Comparison of ENCODE assay signal across 3 cellular contexts in the genomic region with DNA sequence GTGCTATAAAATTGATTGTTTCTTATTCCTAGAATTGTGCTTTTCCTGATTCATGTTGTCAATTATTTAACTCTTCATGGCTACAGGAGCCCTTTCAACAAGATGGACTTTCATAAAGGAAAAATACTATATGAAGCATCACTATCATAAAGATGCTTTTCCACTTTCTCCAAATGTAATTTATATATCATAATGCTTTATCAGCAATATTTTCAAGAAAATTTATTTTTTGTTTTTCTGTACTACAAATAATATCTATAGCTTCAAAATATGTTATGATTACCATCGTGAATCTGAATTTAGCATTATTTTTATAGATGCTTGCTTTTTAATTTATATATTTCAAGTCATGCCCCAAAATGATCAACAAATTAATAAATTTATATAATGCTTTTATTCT.
TF ChIP-seq lines count a peak whose summit lies in the region.

No MANE protein-coding gene starts in this region.

TF ChIP-seq in HepG2, 621 proteins besides CTCF, POLR2A, EP300 and RAD21:
- no peak for TF ChIP-seq EEA1 (CRISPR knock-in tag; IDR thresholded peaks at IDR 0.05; ENCODE audit: borderline replicate concordance)
- TF ChIP-seq MAFK (conservative IDR thresholded peaks at IDR 0.05 in 1 of 2, IDR thresholded peaks at IDR 0.05 in 1 of 2; ENCODE audit: low read length in 2 of 2) = peak; percentile 90 to 95
- TF ChIP-seq MZF1 (CRISPR knock-in tag; IDR thresholded peaks at IDR 0.05; ENCODE audit: borderline replicate concordance) = no peak
- no peak for TF ChIP-seq SALL2 (CRISPR knock-in tag; IDR thresholded peaks at IDR 0.05)
- no peak for TF ChIP-seq ZNF12 (CRISPR knock-in tag; IDR thresholded peaks at IDR 0.05)
- TF ChIP-seq EZH2 (conservative IDR thresholded peaks at IDR 0.05; ENCODE audit: low read depth, low read length) = no peak
- peak; percentile 92 for TF ChIP-seq MAFF (IDR thresholded peaks at IDR 0.05; ENCODE audit: low read depth, low read length)

TF ChIP-seq in K562, 482 proteins besides CTCF, POLR2A, EP300 and RAD21:
- TF ChIP-seq CC2D1A (IDR thresholded peaks at IDR 0.05) (no peak), MAFG (tag; conservative IDR thresholded peaks at IDR 0.05) (peak; percentile 35; the same call in 1 of the 2 replicates), ELF1 (tag; IDR thresholded peaks at IDR 0.05) (no peak), HNRNPLL (IDR thresholded peaks at IDR 0.05; ENCODE audit: low read depth, low read length, poor library complexity, severe bottlenecking) (no peak), TBL1XR1 (IDR thresholded peaks at IDR 0.05; ENCODE audit: low read length in 2 of 2) (no peak), MAFF (IDR thresholded peaks at IDR 0.05; ENCODE audit: low read length) (peak; percentile 40; the same call in 1 of the 2 replicates), MTA1 (IDR thresholded peaks at IDR 0.05; ENCODE audit: borderline replicate concordance) (no peak), HOXB6 (CRISPR knock-in tag; IDR thresholded peaks at IDR 0.05; ENCODE audit: borderline replicate concordance) (no peak), ETS2 (tag; IDR thresholded peaks at IDR 0.05; ENCODE audit: borderline replicate concordance, poor library complexity, severe bottlenecking) (no peak), TAF7 (tag; IDR thresholded peaks at IDR 0.05) (no peak), ZNF316 (IDR thresholded peaks at IDR 0.05) (peak; percentile 66), KHSRP (IDR thresholded peaks at IDR 0.05) (no peak), SMC3 (conservative IDR thresholded peaks at IDR 0.05; ENCODE audit: insufficient read depth, low read depth, low read length) (no peak), TOE1 (IDR thresholded peaks at IDR 0.05; ENCODE audit: borderline replicate concordance) (no peak), TOE1 (CRISPR knock-in tag; IDR thresholded peaks at IDR 0.05; ENCODE audit: borderline replicate concordance, low read depth) (no peak), SRF (CRISPR knock-in tag; IDR thresholded peaks at IDR 0.05) (no peak)
- TF ChIP-seq, protein P1, sequence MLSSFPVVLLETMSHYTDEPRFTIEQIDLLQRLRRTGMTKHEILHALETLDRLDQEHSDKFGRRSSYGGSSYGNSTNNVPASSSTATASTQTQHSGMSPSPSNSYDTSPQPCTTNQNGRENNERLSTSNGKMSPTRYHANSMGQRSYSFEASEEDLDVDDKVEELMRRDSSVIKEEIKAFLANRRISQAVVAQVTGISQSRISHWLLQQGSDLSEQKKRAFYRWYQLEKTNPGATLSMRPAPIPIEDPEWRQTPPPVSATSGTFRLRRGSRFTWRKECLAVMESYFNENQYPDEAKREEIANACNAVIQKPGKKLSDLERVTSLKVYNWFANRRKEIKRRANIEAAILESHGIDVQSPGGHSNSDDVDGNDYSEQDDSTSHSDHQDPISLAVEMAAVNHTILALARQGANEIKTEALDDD (IDR thresholded peaks at IDR 0.05) = no peak
- TF ChIP-seq, protein P2, sequence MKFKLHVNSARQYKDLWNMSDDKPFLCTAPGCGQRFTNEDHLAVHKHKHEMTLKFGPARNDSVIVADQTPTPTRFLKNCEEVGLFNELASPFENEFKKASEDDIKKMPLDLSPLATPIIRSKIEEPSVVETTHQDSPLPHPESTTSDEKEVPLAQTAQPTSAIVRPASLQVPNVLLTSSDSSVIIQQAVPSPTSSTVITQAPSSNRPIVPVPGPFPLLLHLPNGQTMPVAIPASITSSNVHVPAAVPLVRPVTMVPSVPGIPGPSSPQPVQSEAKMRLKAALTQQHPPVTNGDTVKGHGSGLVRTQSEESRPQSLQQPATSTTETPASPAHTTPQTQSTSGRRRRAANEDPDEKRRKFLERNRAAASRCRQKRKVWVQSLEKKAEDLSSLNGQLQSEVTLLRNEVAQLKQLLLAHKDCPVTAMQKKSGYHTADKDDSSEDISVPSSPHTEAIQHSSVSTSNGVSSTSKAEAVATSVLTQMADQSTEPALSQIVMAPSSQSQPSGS (CRISPR knock-in tag; IDR thresholded peaks at IDR 0.05) = no peak

TF ChIP-seq in H1, 55 proteins besides CTCF, POLR2A, EP300 and RAD21:
- TF ChIP-seq MAFK (IDR thresholded peaks at IDR 0.05; ENCODE audit: low read depth, low read length) = peak; percentile 39; the same call in 1 of the 2 replicates
- no peak for TF ChIP-seq SIX5 (IDR thresholded peaks at IDR 0.05; ENCODE audit: low read depth, low read length)
